ENCODE assay signal across 8 cellular contexts in the genomic region with DNA sequence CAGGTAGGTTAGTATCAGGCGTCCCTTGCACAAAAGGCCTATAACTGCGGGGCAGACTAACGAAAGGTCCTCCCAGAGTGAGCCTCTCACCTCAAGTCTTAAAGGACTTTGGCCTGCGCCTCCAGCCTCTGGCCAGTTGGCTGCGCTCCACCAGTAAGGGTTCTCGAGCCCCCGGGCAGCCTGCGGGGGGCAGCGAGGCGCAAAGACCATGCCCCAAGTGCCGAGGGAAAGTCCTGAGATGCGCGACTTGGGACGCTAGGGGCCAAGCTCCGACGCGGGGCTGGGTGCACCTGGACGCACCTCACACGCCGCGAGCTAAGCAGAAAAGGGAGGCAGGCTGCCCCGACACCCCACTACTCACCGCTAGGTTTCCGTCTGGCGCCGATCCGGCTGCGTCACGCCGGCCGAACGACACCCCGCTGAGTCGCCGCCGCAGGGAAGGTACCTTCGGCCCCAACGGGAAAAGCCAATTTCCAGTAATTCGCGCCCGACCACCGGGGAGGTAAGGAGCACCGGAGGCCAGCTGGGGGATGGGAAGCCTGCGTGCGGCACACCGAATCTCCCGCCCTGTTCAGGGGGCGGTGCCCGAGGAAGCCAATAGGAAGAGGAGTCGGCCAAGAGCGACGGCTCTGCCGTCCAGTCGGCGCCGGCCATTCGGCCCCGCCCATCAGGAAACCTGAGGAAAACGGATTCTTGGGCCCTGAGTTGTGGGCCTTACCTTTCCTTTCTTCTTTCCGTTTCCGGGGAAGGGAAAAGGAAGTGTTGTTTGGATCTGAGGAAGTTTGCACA. TPM values are rescaled to one million over a fixed set of nuclear protein-coding genes. Genes with fewer than 3 reads are reported as not detected.
A peak's percentile ranks its signal among the peaks of the same experiment; 100 is the strongest.
DNase-seq lines count a peak whose midpoint lies in the region; ATAC-seq, FAIRE-seq and TF ChIP-seq lines count a peak whose summit lies in the region.

A gene (minus strand): TSS at position 532 of the 789 bp plus-strand sequence. CDS start 5,537 bp downstream, outside the sequence.

- peak; percentile 74 for TF ChIP-seq CTCF in CD4-positive, alpha-beta T cell (IDR thresholded peaks at IDR 0.05)
- peak; percentile 92 for TF ChIP-seq CTCF in HepG2 (CRISPR knock-in tag; IDR thresholded peaks at IDR 0.05)

- intact Hi-C loops in CD4-positive, alpha-beta T cell (cut with DNase I, micrococcal nuclease) = loop anchor here (1.0 to 10.0 kb wide), 10 partner anchors 101 to 439 kb away; a partner anchor contains a TSS
- intact Hi-C loops in HepG2 (cut with micrococcal nuclease; ENCODE audit: unreplicated experiment) = loop anchor here (1.0 to 5.0 kb wide), 4 partner anchors 45 to 106 kb away; no protein-coding TSS in a partner anchor

- TF ChIP-seq EP300 in HepG2 (IDR thresholded peaks at IDR 0.05; ENCODE audit: low read depth in 2 of 2, low read length in 2 of 2) (peak in 1 of 2 experiments; percentile 30; a peak in 2 of 4 replicates), HepG2 (CRISPR knock-in tag; IDR thresholded peaks at IDR 0.05; ENCODE audit: borderline replicate concordance) (peak; percentile 53; the same call in 1 of the 2 replicates)

- no peaks in the 10 kb centered on the region for H3K27me3 Mint-ChIP-seq in CD4-positive, alpha-beta T cell

- DNase-seq in CD4-positive, alpha-beta T cell = peak; percentile 87 to 92 (median 90)
- DNase-seq in NCI-H774 (lab: John Stamatoyannopoulos, UW) (peak; percentile 93), dermis microvascular lymphatic vessel endothelial cell (ENCODE audit: low read depth in 2 of 2) (peak; percentile 87 to 96), HepG2 (ENCODE audit: low spot score) (peak; percentile 96)
- DNase-seq in activated CD4-positive, alpha-beta T cell treated with anti-CD3 and anti-CD28 coated beads, Interleukin-2, amount 50 U/mL, for 4 hours = peak; percentile 88 to 89
- DNase-seq in stimulated activated CD4-positive, alpha-beta T cell treated with anti-CD3 and anti-CD28 coated beads, Interleukin-4, amount 100 ng/mL, for 1 hour = peak; percentile 93

- H3K4me3 Mint-ChIP-seq in CD4-positive, alpha-beta T cell = peak within 1 kb of the TSS; percentile 99

- under 1% methylated on average over 55 of the region's 61 CpGs for WGBS in HepG2 (ENCODE audit: low lambda C conversion rate)

- peak within 1 kb of the TSS; percentile 83 for H3K9ac ChIP-seq in HepG2 (ENCODE audit: insufficient read depth, low read depth, low read length)

- no peaks in the 10 kb centered on the region for H3K27me3 ChIP-seq in CD4-positive, alpha-beta T cell (ENCODE audit: control insufficient read depth, insufficient read depth, low read length)
- no peaks in the 10 kb centered on the region; a peak in 1 of 5 replicates for H3K27me3 ChIP-seq in HepG2 (ENCODE audit: control insufficient read depth in 1 of 2, insufficient read depth in 2 of 2, low read length in 2 of 2)

- H3K27ac ChIP-seq in CD4-positive, alpha-beta T cell (ENCODE audit: low read depth, low read length) = peak within 1 kb of the TSS; percentile 89
- peak within 1 kb of the TSS; percentile 85 for H3K27ac ChIP-seq in HepG2 (ENCODE audit: extremely low read length, insufficient read depth, low read length)

- peak; percentile 92 for FAIRE-seq in HepG2 (lab: Jason Lieb, UNC)

- H3K36me3 Mint-ChIP-seq in CD4-positive, alpha-beta T cell (ENCODE audit: low read depth) = peaks cover 25% of the 10 kb centered on the region

- H3K36me3 ChIP-seq in HepG2 (replicated peaks in 1 of 2; ENCODE audit: control insufficient read depth in 1 of 2, insufficient read depth in 2 of 2, low read length in 2 of 2) = peaks cover 6 to 22% of the 10 kb centered on the region in 2 experiments

- H4K20me1 ChIP-seq in HepG2 (ENCODE audit: insufficient read depth, low read length) = no peaks in the 10 kb centered on the region; the same call in 1 of the 2 replicates

- peaks cover 73% of the 10 kb centered on the region for H3K4me1 Mint-ChIP-seq in CD4-positive, alpha-beta T cell (ENCODE audit: low read depth)

- no peaks in the 10 kb centered on the region for H3K9me3 Mint-ChIP-seq in CD4-positive, alpha-beta T cell

- peak within 1 kb of the TSS; percentile 20 for H2AFZ ChIP-seq in HepG2 (ENCODE audit: low read length)

- no peaks in the 10 kb centered on the region for H3K9me3 ChIP-seq in CD4-positive, alpha-beta T cell (ENCODE audit: control insufficient read depth, low read length)
- H3K9me3 ChIP-seq in HepG2 (ENCODE audit: low read length) = no peaks in the 10 kb centered on the region

- CTCF ChIA-PET in CD4-positive, alpha-beta T cell (lab: Charles Lee) = interaction anchor here (0.6 to 3.6 kb wide), 23 partner anchors 9 to 488 kb away, joined by 3 to 30 read pairs (median 5); a partner anchor contains a TSS
- CTCF ChIA-PET in HepG2 (lab: Yijun Ruan, JAX; ENCODE audit: low intra/inter-chr PET ratio, low total read pairs) = interaction anchor here (1.0 to 2.0 kb wide), 4 partner anchors 58 to 108 kb away, joined by 3 to 7 read pairs (median 4); a partner anchor contains a TSS

- peaks cover 62% of the 10 kb centered on the region for H3K79me2 ChIP-seq in HepG2 (ENCODE audit: insufficient read depth, low read length)

- POLR2A ChIA-PET in CD4-positive, alpha-beta T cell (lab: Charles Lee) = interaction anchor here (0.6 to 5.2 kb wide), 33 partner anchors 8 to 298 kb away, joined by 3 to 56 read pairs (median 4); a partner anchor contains a TSS
- POLR2A ChIA-PET in HepG2 (lab: Yijun Ruan, JAX) = interaction anchor here (0.6 to 3.8 kb wide), 41 partner anchors 8 to 269 kb away, joined by 3 to 42 read pairs (median 6); a partner anchor contains a TSS

- TF ChIP-seq RAD21 in HepG2 (CRISPR knock-in tag; IDR thresholded peaks at IDR 0.05) = peak; percentile 77

- peaks cover 52% of the 10 kb centered on the region for H3K4me1 ChIP-seq in HepG2 (ENCODE audit: insufficient read depth, low read length)

- H3K27ac Mint-ChIP-seq in CD4-positive, alpha-beta T cell = peak within 1 kb of the TSS; percentile 100

- TF ChIP-seq POLR2A in HepG2 (IDR thresholded peaks at IDR 0.05; ENCODE audit: insufficient read depth in 1 of 2, low read depth in 2 of 2, low read length in 2 of 2) = peak; percentile 74 to 85

- BruUV-seq in HepG2 (replicated peaks; lab: Mats Ljungman, UMichigan) = no TSS peak

- H3K4me3 ChIP-seq in HepG2 (replicated peaks in 1 of 3; ENCODE audit: insufficient read depth in 1 of 3, low read depth in 2 of 3, low read length in 3 of 3) = peak within 1 kb of the TSS; percentile 79 to 96 (median 86)

- peak; percentile 95 for ATAC-seq in CD4-positive, alpha-beta T cell (ENCODE audit: poor library complexity)
- ATAC-seq in GM19397 (IDR thresholded peaks at IDR 0.05; ENCODE audit: unreplicated experiment) (peak; percentile 92), HG03571 (IDR thresholded peaks at IDR 0.05; ENCODE audit: unreplicated experiment) (peak; percentile 92), HepG2 (peak; percentile 96)

- in situ Hi-C loops in HepG2 (cut with HindIII; ENCODE audit: extremely low pct_ligation_motif_present, low pct_unique_long_range_greater_than_20kb) = loop anchor here (5.0 kb wide), 1 partner anchor 104 kb away; no protein-coding TSS in a partner anchor

- peak within 1 kb of the TSS; percentile 80 for H3K4me2 ChIP-seq in HepG2 (ENCODE audit: low read depth, low read length)

TF ChIP-seq in HepG2, 621 proteins besides CTCF, POLR2A, EP300 and RAD21 (continues in another document):
- TF ChIP-seq, protein P1, sequence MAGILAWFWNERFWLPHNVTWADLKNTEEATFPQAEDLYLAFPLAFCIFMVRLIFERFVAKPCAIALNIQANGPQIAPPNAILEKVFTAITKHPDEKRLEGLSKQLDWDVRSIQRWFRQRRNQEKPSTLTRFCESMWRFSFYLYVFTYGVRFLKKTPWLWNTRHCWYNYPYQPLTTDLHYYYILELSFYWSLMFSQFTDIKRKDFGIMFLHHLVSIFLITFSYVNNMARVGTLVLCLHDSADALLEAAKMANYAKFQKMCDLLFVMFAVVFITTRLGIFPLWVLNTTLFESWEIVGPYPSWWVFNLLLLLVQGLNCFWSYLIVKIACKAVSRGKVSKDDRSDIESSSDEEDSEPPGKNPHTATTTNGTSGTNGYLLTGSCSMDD (CRISPR knock-in tag; IDR thresholded peaks at IDR 0.05) = no peak
- TF ChIP-seq ZNF121 (CRISPR knock-in tag; IDR thresholded peaks at IDR 0.05) (no peak; the same call in 1 of the 2 replicates), KLF12 (CRISPR knock-in tag; IDR thresholded peaks at IDR 0.05; ENCODE audit: borderline replicate concordance) (peak; percentile 75; the same call in 1 of the 2 replicates), HOXA7 (CRISPR knock-in tag; IDR thresholded peaks at IDR 0.05) (no peak), JUN (CRISPR knock-in tag; IDR thresholded peaks at IDR 0.05) (peak; percentile 86), ERF (CRISPR knock-in tag; IDR thresholded peaks at IDR 0.05) (peak; percentile 52)

RNA-seq across cellular contexts. Expression of the gene that starts here (rescaled TPM):
- total RNA-seq in CD4-positive, alpha-beta T cell = 10 to 100 TPM; 25.0 to 26.6 TPM
- total RNA-seq in dermis microvascular lymphatic vessel endothelial cell = 13.8 and 16.9 TPM in 2 replicates
- total RNA-seq in HepG2 (2016; rRNA removed; fragmentation: Illumina TruSeq; extraction: Trizol) = 58.3 and 73.5 TPM in 2 replicates
- 35.1 and 42.3 TPM in 2 replicates for total RNA-seq in HepG2 (2016; cell fraction: cytosol; rRNA removed; fragmentation: Illumina TruSeq; extraction: Trizol; ENCODE audit: low read depth)
- 57.9 and 72.3 TPM in 2 replicates for total RNA-seq in HepG2 (2016; cell fraction: insoluble cytoplasmic fraction; rRNA removed; fragmentation: Illumina TruSeq; extraction: Trizol)
- 23.7 and 25.8 TPM in 2 replicates for total RNA-seq in HepG2 (2016; cell fraction: membrane; rRNA removed; fragmentation: Illumina TruSeq; extraction: Trizol)
- 84.7 and 104 TPM in 2 replicates for total RNA-seq in HepG2 (2016; cell fraction: nucleus; rRNA removed; fragmentation: Illumina TruSeq; extraction: Trizol)
- 17.8 and 19.3 TPM in 2 replicates for polyA plus RNA-seq in HepG2 (2011; rRNA removed)
- polyA plus RNA-seq in HepG2 (2011; cell fraction: cytosol; rRNA removed) = 3.8 and 5.6 TPM in 2 replicates
- 56.9 and 65.1 TPM in 2 replicates for polyA plus RNA-seq in HepG2 (2011; cell fraction: nucleus; rRNA removed)
- polyA plus RNA-seq in HepG2 (2012) = 31.7 and 53.3 TPM in 2 replicates
- polyA plus RNA-seq in HepG2 (2016; cell fraction: cytosol; fragmentation: Illumina TruSeq; extraction: Trizol; ENCODE audit: low read depth) = 2.8 and 3.0 TPM in 2 replicates
- polyA plus RNA-seq in HepG2 (2016; cell fraction: insoluble cytoplasmic fraction; fragmentation: Illumina TruSeq; extraction: Trizol; ENCODE audit: low read depth) = 49.7 and 56.0 TPM in 2 replicates
- polyA plus RNA-seq in HepG2 (2016; cell fraction: membrane; fragmentation: Illumina TruSeq; extraction: Trizol; ENCODE audit: low read depth) = 6.0 and 6.1 TPM in 2 replicates
- polyA plus RNA-seq in HepG2 (2016; cell fraction: nucleus; fragmentation: Illumina TruSeq; extraction: Trizol; ENCODE audit: insufficient read depth, low read depth) = 194 and 196 TPM in 2 replicates
- polyA minus RNA-seq in HepG2 (2011; rRNA and poly(A)+ RNA removed; ENCODE audit: low replicate concordance) = 4.6 and 6.1 TPM in 2 replicates
- 9.2 and 14.9 TPM in 2 replicates for polyA minus RNA-seq in HepG2 (2011; cell fraction: cytosol; rRNA and poly(A)+ RNA removed)
- polyA minus RNA-seq in HepG2 (2011; cell fraction: nucleus; rRNA and poly(A)+ RNA removed) = 48.9 and 55.0 TPM in 2 replicates

Comparison
In these comparisons a context has a peak if more than half of its experiments do, and no peak if none do; other contexts are left out.
1. Peak in every context shown above with its lines: DNase-seq, ATAC-seq, H3K4me3 ChIP-seq and H3K27ac ChIP-seq.